ENCODE assay signal across 16 cellular contexts in genomic region chr21:46189959-46190490, GRCh38. TPM values are rescaled to one million over a fixed set of nuclear protein-coding genes. Genes with fewer than 3 reads are reported as not detected.
DNase-seq lines count a peak whose midpoint lies in the region; ATAC-seq and TF ChIP-seq lines count a peak whose summit lies in the region.
"Had no signal": no experiment of that assay in that cellular context is flagged by ENCODE, and none has a peak within 500 bp of the region (broad histone marks: within the 10 kb centered on the region; RNA-seq: fewer than 3 reads in every experiment).

No MANE protein-coding gene starts in this region.

- H3K4me1 ChIP-seq in esophagus muscularis mucosa (peaks cover 39 to 46% (median 40%) of the 10 kb centered on the region in 4 donors), lower lobe of right lung (peaks cover 7% of the 10 kb centered on the region), upper lobe of right lung (no peaks in the 10 kb centered on the region), Caco-2 (peaks cover 11% of the 10 kb centered on the region)

- H3K36me3 ChIP-seq in esophagus muscularis mucosa (peaks cover 21 to 59% (median 53%) of the 10 kb centered on the region in 4 donors), lower lobe of right lung (peaks cover 50% of the 10 kb centered on the region), upper lobe of right lung (peaks cover 43% of the 10 kb centered on the region), Caco-2 (ENCODE audit: control insufficient read depth, insufficient read depth, low read length) (peaks cover 7% of the 10 kb centered on the region)

- no TSS peak for BruUV-seq in Caco-2 (replicated peaks; lab: Mats Ljungman, UMichigan)

- DNase-seq in Right ventricle myocardium superior (peak; percentile 26), Right ventricle myocardium inferior (ENCODE audit: missing footprints) (no peak), esophagus muscularis mucosa (ENCODE audit: extremely low spot score) (no peak), lower lobe of right lung (no peak), upper lobe of right lung (peak; percentile 54), Caco-2 (no peak), Ammon's horn (ENCODE audit: low spot score) (no peak)
- no peak for DNase-seq in activated CD4-positive, alpha-beta T cell treated with anti-CD3 and anti-CD28 coated beads for 4 hours
- DNase-seq: anterior cingulate cortex; CD4-positive, CD25-positive, alpha-beta regulatory T cell; HCEC 1CT; NCI-H2081; NCI-H524 treated with DMSO at 0.1 percent for 48 hours; tibial artery had no signal

- H3K9me3 ChIP-seq in esophagus muscularis mucosa (no peaks in the 10 kb centered on the region), lower lobe of right lung (no peaks in the 10 kb centered on the region), upper lobe of right lung (no peaks in the 10 kb centered on the region), Caco-2 (no peaks in the 10 kb centered on the region)
- H3K9me3 ChIP-seq: tibial artery had no signal

- TF ChIP-seq CTCF in esophagus muscularis mucosa (IDR thresholded peaks at IDR 0.05) (no peak), lower lobe of right lung (IDR thresholded peaks at IDR 0.05) (no peak), upper lobe of right lung (IDR thresholded peaks at IDR 0.05) (no peak), Caco-2 (IDR thresholded peaks at IDR 0.05; ENCODE audit: insufficient read depth in 1 of 2, low read depth in 1 of 2, low read length in 1 of 2, severe bottlenecking in 1 of 2, unreplicated experiment in 1 of 2) (no peak)

- no peaks in the 10 kb centered on the region for H3K27me3 Mint-ChIP-seq in Caco-2 (ENCODE audit: insufficient read depth, unreplicated experiment)
- H3K27me3 Mint-ChIP-seq: CD4-positive, CD25-positive, alpha-beta regulatory T cell; dendritic cell treated with granulocyte-macrophage colony-stimulating factor and Interleukin-4, amounts not matched to agents 40 ng/mL and 50 ng/mL, for 4 days had no signal

- peak overlapping the region; percentile 74 to 78 (median 74) for H3K27ac ChIP-seq in esophagus muscularis mucosa (replicated peaks in 1 of 4)
- peak overlapping the region; percentile 83 for H3K27ac ChIP-seq in lower lobe of right lung
- peak overlapping the region; percentile 73 for H3K27ac ChIP-seq in upper lobe of right lung
- H3K27ac ChIP-seq: tibial artery had no signal

- WGBS in esophagus muscularis mucosa = 96% methylated on average over 7 of the region's 14 CpGs

- TF ChIP-seq POLR2A in esophagus muscularis mucosa (IDR thresholded peaks at IDR 0.05; ENCODE audit: low read depth) = no peak

- H3K4me1 Mint-ChIP-seq in Caco-2 (ENCODE audit: low read depth, unreplicated experiment) = peaks cover 21% of the 10 kb centered on the region

- CTCF ChIA-PET in Caco-2 (lab: Charles Lee) = interaction anchor here (0.8 kb wide), 1 partner anchor 47 kb away, joined by 3 read pairs; no protein-coding TSS in a partner anchor

- intact Hi-C loops in Right ventricle myocardium superior (cut with DNase I) = no loop called here
- intact Hi-C loops in Right ventricle myocardium inferior (cut with DNase I) = loop anchor here (2.0 to 5.0 kb wide), 2 partner anchors 39 to 132 kb away; partner anchors contain the start of genes C21orf58, LSS and PCNT
- intact Hi-C loops in esophagus muscularis mucosa (cut with DNase I) = loop anchor here (5.0 kb wide), 1 partner anchor 37 kb away; the partner anchor contains the start of gene LSS
- intact Hi-C loops in lower lobe of right lung (cut with DNase I) = no loop called here
- intact Hi-C loops in upper lobe of right lung (cut with DNase I) = no loop called here
- intact Hi-C loops in Caco-2 (cut with micrococcal nuclease; ENCODE audit: unreplicated experiment) = no loop called here

- no peak for TF ChIP-seq EP300 in esophagus muscularis mucosa (IDR thresholded peaks at IDR 0.05)

- H3K27me3 ChIP-seq in esophagus muscularis mucosa (peaks cover 0 to under 1% (median 0%) of the 10 kb centered on the region in 4 donors), lower lobe of right lung (ENCODE audit: low read depth) (no peaks in the 10 kb centered on the region), upper lobe of right lung (no peaks in the 10 kb centered on the region), Caco-2 (replicated peaks; ENCODE audit: control insufficient read depth, insufficient read depth, low read length) (no peaks in the 10 kb centered on the region)
- H3K27me3 ChIP-seq: tibial artery had no signal

- H3K4me3 ChIP-seq in esophagus muscularis mucosa (no peak overlapping the region), lower lobe of right lung (no peak overlapping the region), upper lobe of right lung (no peak overlapping the region), Caco-2 (ENCODE audit: low read depth, low read length) (no peak overlapping the region)
- H3K4me3 ChIP-seq: tibial artery had no signal

- no peak overlapping the region for H3K4me3 Mint-ChIP-seq in Caco-2 (ENCODE audit: unreplicated experiment)
- H3K4me3 Mint-ChIP-seq: CD4-positive, CD25-positive, alpha-beta regulatory T cell; dendritic cell treated with granulocyte-macrophage colony-stimulating factor and Interleukin-4, amounts not matched to agents 40 ng/mL and 50 ng/mL, for 4 days had no signal

- ATAC-seq in Right ventricle myocardium superior (ENCODE audit: poor library complexity) (no peak), Right ventricle myocardium inferior (no peak), lower lobe of right lung (no peak), upper lobe of right lung (no peak)

- no peaks in the 10 kb centered on the region for H3K9me3 Mint-ChIP-seq in Caco-2 (ENCODE audit: unreplicated experiment)
- H3K9me3 Mint-ChIP-seq: CD4-positive, CD25-positive, alpha-beta regulatory T cell; dendritic cell treated with granulocyte-macrophage colony-stimulating factor and Interleukin-4, amounts not matched to agents 40 ng/mL and 50 ng/mL, for 4 days; nephron had no signal

- POLR2A ChIA-PET in Caco-2 (lab: Charles Lee) = no interaction called here

- H3K27ac Mint-ChIP-seq in Caco-2 (ENCODE audit: unreplicated experiment) = no peak overlapping the region
- H3K27ac Mint-ChIP-seq: dendritic cell treated with granulocyte-macrophage colony-stimulating factor and Interleukin-4, amounts not matched to agents 40 ng/mL and 50 ng/mL, for 4 days had no signal

- peaks cover 55% of the 10 kb centered on the region for H3K36me3 Mint-ChIP-seq in Caco-2 (ENCODE audit: insufficient read depth, unreplicated experiment)

RNA-seq across cellular contexts. Expression of gene SPATC1L, which starts 5.8 kb away (rescaled TPM):
- total RNA-seq in Right ventricle myocardium superior (6.3 TPM), Right ventricle myocardium inferior (7.7 TPM), esophagus muscularis mucosa (10 to 100 TPM in 1 of 4 donors, 1 to 10 TPM in 3; 1.3 to 22.0 (median 7.0) TPM), lower lobe of right lung (8.6 TPM), upper lobe of right lung (4.7 TPM), Caco-2 (2022) (3.1 and 4.6 TPM in 2 replicates)

RNA-seq across cellular contexts. Expression of gene FTCD, which starts 34.6 kb away (rescaled TPM):
- total RNA-seq in Right ventricle myocardium superior = 1.9 TPM
- 1.2 TPM for total RNA-seq in Right ventricle myocardium inferior
- 1 to 10 TPM in 2 of 4 donors, under 1 TPM in 1, not detected in 1; 0.26 to 2.5 (median 1.2) TPM for total RNA-seq in esophagus muscularis mucosa
- total RNA-seq in lower lobe of right lung = 1.5 TPM
- total RNA-seq in upper lobe of right lung = 0.46 TPM
- total RNA-seq in Caco-2 (2022) = 3.5 and 4.5 TPM in 2 replicates
- total RNA-seq: CD4-positive, CD25-positive, alpha-beta regulatory T cell had no signal

RNA-seq across cellular contexts. Expression of gene LSS, which starts 38.5 kb away (rescaled TPM):
- 57.9 TPM for total RNA-seq in Right ventricle myocardium superior
- 61.0 TPM for total RNA-seq in Right ventricle myocardium inferior
- 10 to 100 TPM; 45.3 to 66.3 (median 53.1) TPM for total RNA-seq in esophagus muscularis mucosa
- 91.0 TPM for total RNA-seq in lower lobe of right lung
- total RNA-seq in upper lobe of right lung = 108 TPM
- 121 and 127 TPM in 2 replicates for total RNA-seq in Caco-2 (2022)

Comparison
In these comparisons a context has a peak if more than half of its experiments do, and no peak if none do; other contexts are left out.
1. DNase-seq: peak in Right ventricle myocardium superior (single experiment) and upper lobe of right lung (single experiment); none in Right ventricle myocardium inferior (single experiment), esophagus muscularis mucosa (single experiment), lower lobe of right lung (single experiment), Caco-2 (0 of 2), activated CD4-positive, alpha-beta T cell treated with anti-CD3 and anti-CD28 coated beads for 4 hours (0 of 2) and Ammon's horn (single experiment).
2. intact Hi-C loops: an anchor here in Right ventricle myocardium inferior (2.0 to 5.0 kb wide) and esophagus muscularis mucosa (5.0 kb wide); none called in Right ventricle myocardium superior, lower lobe of right lung, upper lobe of right lung and Caco-2.
3. Peak in every context shown above with its lines, with median percentiles within 50 percentile points of each other: H3K27ac ChIP-seq.